ENCODE assay signal across 18 cellular contexts in the genomic region with DNA sequence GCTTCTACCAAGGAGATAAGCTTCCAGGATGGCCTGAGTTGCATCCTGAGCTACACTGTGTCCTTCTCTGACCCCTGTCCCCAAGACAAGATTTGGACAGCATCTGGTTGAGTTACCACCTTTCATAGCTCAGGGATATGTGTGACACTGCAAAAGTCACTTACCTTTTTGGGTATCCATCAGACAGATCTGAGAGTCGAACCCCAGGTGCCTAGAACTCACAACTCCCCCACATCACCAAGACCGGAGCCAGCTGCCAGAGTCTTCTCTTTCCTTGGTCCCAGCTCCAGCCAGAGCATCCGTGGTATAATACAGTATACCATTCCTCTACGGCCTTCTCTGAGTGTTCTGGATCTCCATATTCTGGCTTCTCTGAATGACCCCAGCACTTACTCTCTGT.
DNase-seq lines count a peak whose midpoint lies in the region; ATAC-seq and TF ChIP-seq lines count a peak whose summit lies in the region.
"Had no signal": no experiment of that assay in that cellular context is flagged by ENCODE, and none has a peak within 500 bp of the region (broad histone marks: within the 10 kb centered on the region; RNA-seq: fewer than 3 reads in every experiment).

No MANE protein-coding gene starts in this region.

- H3K4me1 Mint-ChIP-seq in activated CD4-positive, alpha-beta T cell treated with anti-CD3 and anti-CD28 coated beads, Interleukin-2, amount 10 ng/mL, durations not matched to agents 24 days and 14 days, result peaks cover 8% of the 10 kb centered on the region
- no peaks in the 10 kb centered on the region for H3K4me1 Mint-ChIP-seq in Calu3 (ENCODE audit: low read depth, unreplicated experiment)

- no peak for TF ChIP-seq POLR2A in esophagus muscularis mucosa (IDR thresholded peaks at IDR 0.05; ENCODE audit: low read depth)

- CTCF ChIA-PET in Calu3 (lab: Charles Lee), result interaction anchor here (1.0 kb wide), 1 partner anchor 10 kb away, joined by 4 read pairs; no protein-coding TSS in a partner anchor

- H3K4me3 Mint-ChIP-seq in activated CD4-positive, alpha-beta T cell treated with anti-CD3 and anti-CD28 coated beads, Interleukin-2, amount 10 ng/mL, durations not matched to agents 24 days and 14 days, result no peak overlapping the region
- no peak overlapping the region for H3K4me3 Mint-ChIP-seq in Calu3 (ENCODE audit: low read depth, unreplicated experiment)
- H3K4me3 Mint-ChIP-seq: CD4-positive, alpha-beta T cell had no signal

- peak; percentile 39 for DNase-seq in activated CD4-positive, alpha-beta T cell treated with anti-CD3 and anti-CD28 coated beads, Interleukin-2, amount 10 ng/mL, durations not matched to agents 24 days and 14 days
- no peak for DNase-seq in activated CD4-positive, alpha-beta T cell treated with anti-CD3 and anti-CD28 coated beads for 1 hour
- DNase-seq in esophagus muscularis mucosa (ENCODE audit: extremely low spot score) (peak; percentile 87), Calu3 (no peak), activated T-cell treated with anti-CD3 and anti-CD28 coated beads for 4 hours (no peak), NCI-H1092 treated with DMSO at 0.1 percent for 48 hours (lab: John Stamatoyannopoulos, UW) (no peak)
- DNase-seq: 8988T; BE2C; C1 segment of cervical spinal cord; Caco-2; CD4-positive, alpha-beta T cell; DMS153; GDM1; GM23248; HCEC 1CT had no signal

- H3K9ac ChIP-seq in parathyroid adenoma, result no peak overlapping the region
- H3K9ac ChIP-seq: GM23248 had no signal

- no peaks in the 10 kb centered on the region for H3K4me1 ChIP-seq in esophagus muscularis mucosa
- H3K4me1 ChIP-seq in parathyroid adenoma, result peaks cover 15% of the 10 kb centered on the region
- H3K4me1 ChIP-seq: BE2C, Caco-2 had no signal

- TF ChIP-seq EP300 in esophagus muscularis mucosa (IDR thresholded peaks at IDR 0.05), result no peak

- H3K9me3 ChIP-seq in esophagus muscularis mucosa (no peaks in the 10 kb centered on the region), parathyroid adenoma (ENCODE audit: control insufficient read depth, low read length) (no peaks in the 10 kb centered on the region)
- H3K9me3 ChIP-seq: BE2C, Caco-2 had no signal

- H3K36me3 ChIP-seq in esophagus muscularis mucosa, result no peaks in the 10 kb centered on the region
- H3K36me3 ChIP-seq in parathyroid adenoma (ENCODE audit: control insufficient read depth, insufficient read depth, low read length), result no peaks in the 10 kb centered on the region
- H3K36me3 ChIP-seq: BE2C had no signal

- H3K27me3 ChIP-seq in esophagus muscularis mucosa, result no peaks in the 10 kb centered on the region
- no peaks in the 10 kb centered on the region for H3K27me3 ChIP-seq in parathyroid adenoma (ENCODE audit: control insufficient read depth, insufficient read depth, low read length)
- H3K27me3 ChIP-seq: BE2C had no signal

- H3K36me3 Mint-ChIP-seq in activated CD4-positive, alpha-beta T cell treated with anti-CD3 and anti-CD28 coated beads, Interleukin-2, amount 10 ng/mL, durations not matched to agents 24 days and 14 days (ENCODE audit: low read depth), result no peaks in the 10 kb centered on the region
- H3K36me3 Mint-ChIP-seq in Calu3 (ENCODE audit: insufficient read depth, unreplicated experiment), result no peaks in the 10 kb centered on the region

- H3K4me2 ChIP-seq in parathyroid adenoma (ENCODE audit: low read length), result peak overlapping the region; percentile 32

- H3K79me2 ChIP-seq in parathyroid adenoma, result no peaks in the 10 kb centered on the region

- H3K27ac ChIP-seq in esophagus muscularis mucosa (replicated peaks in 1 of 4) (no peak overlapping the region), parathyroid adenoma (no peak overlapping the region)
- H3K27ac ChIP-seq: GM23248, HL-60 had no signal

- H3K4me3 ChIP-seq in esophagus muscularis mucosa (no peak overlapping the region), parathyroid adenoma (ENCODE audit: low read depth, low read length) (no peak overlapping the region)
- H3K4me3 ChIP-seq: GM23248 had no signal

- ATAC-seq in HG03342 (IDR thresholded peaks at IDR 0.05; ENCODE audit: unreplicated experiment), result no peak

- H3K27ac Mint-ChIP-seq in activated CD4-positive, alpha-beta T cell treated with anti-CD3 and anti-CD28 coated beads, Interleukin-2, amount 10 ng/mL, durations not matched to agents 24 days and 14 days, result no peak overlapping the region
- no peak overlapping the region for H3K27ac Mint-ChIP-seq in Calu3 (ENCODE audit: unreplicated experiment)
- H3K27ac Mint-ChIP-seq: CD4-positive, alpha-beta T cell had no signal

- no peaks in the 10 kb centered on the region for H3K9me3 Mint-ChIP-seq in activated CD4-positive, alpha-beta T cell treated with anti-CD3 and anti-CD28 coated beads, Interleukin-2, amount 10 ng/mL, durations not matched to agents 24 days and 14 days
- no peaks in the 10 kb centered on the region for H3K9me3 Mint-ChIP-seq in Calu3 (ENCODE audit: low read depth, unreplicated experiment)
- H3K9me3 Mint-ChIP-seq: CD4-positive, alpha-beta T cell had no signal

- peaks cover 4% of the 10 kb centered on the region for H3K27me3 Mint-ChIP-seq in activated CD4-positive, alpha-beta T cell treated with anti-CD3 and anti-CD28 coated beads, Interleukin-2, amount 10 ng/mL, durations not matched to agents 24 days and 14 days
- H3K27me3 Mint-ChIP-seq in Calu3 (ENCODE audit: unreplicated experiment), result no peaks in the 10 kb centered on the region
- H3K27me3 Mint-ChIP-seq: CD4-positive, alpha-beta T cell had no signal

- no peak for TF ChIP-seq CTCF in esophagus muscularis mucosa (IDR thresholded peaks at IDR 0.05)
- TF ChIP-seq CTCF in parathyroid adenoma (IDR thresholded peaks at IDR 0.05), result no peak
- TF ChIP-seq CTCF in Calu3 (IDR thresholded peaks at IDR 0.05; ENCODE audit: unreplicated experiment), result no peak

- intact Hi-C loops in activated CD4-positive, alpha-beta T cell treated with anti-CD3 and anti-CD28 coated beads, Interleukin-2, amount 10 ng/mL, durations not matched to agents 24 days and 14 days (cut with micrococcal nuclease), result no loop called here
- intact Hi-C loops in esophagus muscularis mucosa (cut with DNase I), result no loop called here
- intact Hi-C loops in Calu3 (cut with micrococcal nuclease; ENCODE audit: unreplicated experiment), result no loop called here

- WGBS in esophagus muscularis mucosa, result 89% methylated on average over 4 of the region's 4 CpGs

- H2AFZ ChIP-seq in parathyroid adenoma, result no peak overlapping the region
- H2AFZ ChIP-seq: GM23248 had no signal

- no TSS peak for BruUV-seq in Calu3 (replicated peaks; lab: Mats Ljungman, UMichigan)

Comparison
In these comparisons a context has a peak if more than half of its experiments do, and no peak if none do; other contexts are left out.
1. DNase-seq: peak in activated CD4-positive, alpha-beta T cell treated with anti-CD3 and anti-CD28 coated beads, Interleukin-2, amount 10 ng/mL, durations not matched to agents 24 days and 14 days (single experiment) and esophagus muscularis mucosa (single experiment); none in activated CD4-positive, alpha-beta T cell treated with anti-CD3 and anti-CD28 coated beads for 1 hour (single experiment), Calu3 (single experiment), activated T-cell treated with anti-CD3 and anti-CD28 coated beads for 4 hours (single experiment) and NCI-H1092 treated with DMSO at 0.1 percent for 48 hours (single experiment).